Comparison of ENCODE assay signal across 22 cellular contexts in genomic region chr4:9946171-9946570, GRCh38.
DNase-seq lines count a peak whose midpoint lies in the region; ATAC-seq, FAIRE-seq and TF ChIP-seq lines count a peak whose summit lies in the region.
"Had no signal": no experiment of that assay in that cellular context is flagged by ENCODE, and none has a peak within 500 bp of the region (broad histone marks: within the 10 kb centered on the region; RNA-seq: fewer than 3 reads in every experiment).

No MANE protein-coding gene starts in this region.

- POLR2A ChIA-PET in HepG2 (lab: Yijun Ruan, JAX) (no interaction called here), H1 (lab: Charles Lee; ENCODE audit: partially characterized antibody) (no interaction called here)

- no peaks in the 10 kb centered on the region for H3K9me3 ChIP-seq in HepG2 (ENCODE audit: low read length)
- no peaks in the 10 kb centered on the region for H3K9me3 ChIP-seq in right lobe of liver
- H3K9me3 ChIP-seq in H1 (ENCODE audit: insufficient read depth in 2 of 2, low read depth in 1 of 2, low read length in 1 of 2): no peaks in the 10 kb centered on the region
- H3K9me3 ChIP-seq: BLaER1, Caco-2 had no signal

- no peak overlapping the region for H4K8ac ChIP-seq in H1 (ENCODE audit: extremely low read depth, insufficient read depth, low read length)

- H4K20me1 ChIP-seq in HepG2 (ENCODE audit: insufficient read depth, low read length) (peaks cover 4% of the 10 kb centered on the region; the same call in 1 of the 2 replicates), H1 (replicated peaks in 1 of 2; ENCODE audit: control insufficient read depth in 1 of 2, insufficient read depth in 2 of 2, low read length in 2 of 2) (no peaks in the 10 kb centered on the region)
- H4K20me1 ChIP-seq: BLaER1 had no signal

- H3K27ac ChIP-seq in HepG2 (ENCODE audit: extremely low read length, insufficient read depth, low read length): no peak overlapping the region
- H3K27ac ChIP-seq in right lobe of liver: no peak overlapping the region
- no peak overlapping the region for H3K27ac ChIP-seq in H1 (ENCODE audit: low read depth, low read length)
- H3K27ac ChIP-seq: BLaER1, C4-2B, GM23248 had no signal

- intact Hi-C loops in HepG2 (cut with micrococcal nuclease; ENCODE audit: unreplicated experiment): loop anchor here (5.0 kb wide), 1 partner anchor 71 kb away; no protein-coding TSS in a partner anchor
- intact Hi-C loops in right lobe of liver (cut with DNase I): no loop called here

- H3K23me2 ChIP-seq in H1 (ENCODE audit: low read depth, low read length): no peaks in the 10 kb centered on the region

- no peak overlapping the region for H3K9ac ChIP-seq in HepG2 (ENCODE audit: insufficient read depth, low read depth, low read length)
- no peak overlapping the region for H3K9ac ChIP-seq in H1 (replicated peaks in 1 of 4; ENCODE audit: extremely low read depth in 1 of 4, low read depth in 3 of 4, low read length in 3 of 4)
- H3K9ac ChIP-seq: BLaER1, GM23248 had no signal

- no TSS peak for BruUV-seq in HepG2 (replicated peaks; lab: Mats Ljungman, UMichigan)

- no peak overlapping the region for H2BK15ac ChIP-seq in H1 (ENCODE audit: low read length)

- FAIRE-seq in HepG2 (lab: Jason Lieb, UNC) (no peak), H1 (lab: Jason Lieb, UNC) (no peak)
- FAIRE-seq: G401.6, GM12892, GM19239 had no signal

- H3K79me2 ChIP-seq in HepG2 (ENCODE audit: insufficient read depth, low read length): no peaks in the 10 kb centered on the region
- H3K79me2 ChIP-seq in H1 (ENCODE audit: control insufficient read depth in 1 of 2, insufficient read depth in 2 of 2, low read length in 2 of 2): no peaks in the 10 kb centered on the region

- no peak overlapping the region for H3K23ac ChIP-seq in H1 (ENCODE audit: insufficient read length)

- H3K9me3 Mint-ChIP-seq in activated CD8-positive, alpha-beta memory T cell treated with anti-CD3 and anti-CD28 coated beads, Interleukin-2, amount 10 ng/mL, durations not matched to agents 7 days and 5 days (ENCODE audit: low read depth): no peaks in the 10 kb centered on the region
- H3K9me3 Mint-ChIP-seq: CD8-positive, alpha-beta T cell; H9 had no signal

- TF ChIP-seq RAD21 in HepG2 (CRISPR knock-in tag; IDR thresholded peaks at IDR 0.05) (no peak), H1 (IDR thresholded peaks at IDR 0.05 in 1 of 2, conservative IDR thresholded peaks at IDR 0.05 in 1 of 2; ENCODE audit: low read depth in 2 of 2, low read length in 2 of 2) (no peak)

- H3K4me1 ChIP-seq in HepG2 (ENCODE audit: insufficient read depth, low read length) (peaks cover 25% of the 10 kb centered on the region), right lobe of liver (no peaks in the 10 kb centered on the region), H1 (replicated peaks in 1 of 4; ENCODE audit: control insufficient read depth in 3 of 4, insufficient read depth in 4 of 4, low read length in 3 of 4) (peaks cover 0 to 4% (median 0%) of the 10 kb centered on the region in 4 experiments; a peak in 1 of 7 replicates)
- H3K4me1 ChIP-seq: BLaER1, Caco-2 had no signal

- H3K4me3 ChIP-seq in HepG2 (replicated peaks in 1 of 3; ENCODE audit: insufficient read depth in 1 of 3, low read depth in 2 of 3, low read length in 3 of 3): no peak overlapping the region
- no peak overlapping the region for H3K4me3 ChIP-seq in right lobe of liver
- H3K4me3 ChIP-seq in H1 (ENCODE audit: extremely low read depth in 1 of 4, insufficient read depth in 2 of 4, low read depth in 3 of 4, low read length in 4 of 4): no peak overlapping the region
- H3K4me3 ChIP-seq: BLaER1, GM23248 had no signal

- H3K36me3 ChIP-seq in HepG2 (replicated peaks in 1 of 2; ENCODE audit: control insufficient read depth in 1 of 2, insufficient read depth in 2 of 2, low read length in 2 of 2) (peaks cover 16 to 66% of the 10 kb centered on the region in 2 experiments; a peak in 4 of 5 replicates), right lobe of liver (no peaks in the 10 kb centered on the region), H1 (ENCODE audit: control insufficient read depth in 2 of 4, insufficient read depth in 4 of 4, low read length in 3 of 4) (no peaks in the 10 kb centered on the region)
- H3K36me3 ChIP-seq: BLaER1 had no signal

- TF ChIP-seq CTCF in HepG2 (CRISPR knock-in tag; IDR thresholded peaks at IDR 0.05) (no peak), right lobe of liver (IDR thresholded peaks at IDR 0.05) (no peak), H1 (IDR thresholded peaks at IDR 0.05; ENCODE audit: control extremely low read depth in 1 of 3, insufficient read depth in 1 of 3, low read depth in 1 of 3, low read length in 3 of 3) (no peak), GM13976 (IDR thresholded peaks at IDR 0.05; ENCODE audit: borderline replicate concordance, control extremely low read depth, extremely low read depth, insufficient read depth, missing control alignments) (no peak)

- TF ChIP-seq EP300 in HepG2 (IDR thresholded peaks at IDR 0.05; ENCODE audit: low read depth in 2 of 2, low read length in 2 of 2) (no peak), HepG2 (CRISPR knock-in tag; IDR thresholded peaks at IDR 0.05; ENCODE audit: borderline replicate concordance) (no peak), H1 (IDR thresholded peaks at IDR 0.05; ENCODE audit: borderline replicate concordance in 1 of 2, low read depth in 2 of 2, low read length in 2 of 2) (no peak)

- in situ Hi-C loops in HepG2 (cut with HindIII; ENCODE audit: extremely low pct_ligation_motif_present, low pct_unique_long_range_greater_than_20kb): no loop called here
- in situ Hi-C loops in GM13976 (cut with MboI; ENCODE audit: low sequenced_read_pairs, unreplicated experiment): no loop called here

- no peak overlapping the region for H3K14ac ChIP-seq in H1 (ENCODE audit: insufficient read length)

- H2BK12ac ChIP-seq in H1 (ENCODE audit: low read depth, low read length): no peak overlapping the region

- TF ChIP-seq POLR2A in HepG2 (IDR thresholded peaks at IDR 0.05; ENCODE audit: insufficient read depth in 1 of 2, low read depth in 2 of 2, low read length in 2 of 2): no peak
- no peak for TF ChIP-seq POLR2A in right lobe of liver (IDR thresholded peaks at IDR 0.05)
- TF ChIP-seq POLR2A in H1 (IDR thresholded peaks at IDR 0.05; ENCODE audit: control extremely low read depth in 1 of 2, low read depth in 2 of 2, low read length in 2 of 2): no peak

- H3K27me3 ChIP-seq in HepG2 (ENCODE audit: control insufficient read depth in 1 of 2, insufficient read depth in 2 of 2, low read length in 2 of 2) (no peaks in the 10 kb centered on the region), right lobe of liver (no peaks in the 10 kb centered on the region), H1 (replicated peaks in 1 of 4; ENCODE audit: control insufficient read depth in 3 of 4, extremely low read depth in 1 of 4, insufficient read depth in 3 of 4, low read length in 3 of 4) (no peaks in the 10 kb centered on the region)
- H3K27me3 ChIP-seq: BLaER1 had no signal

- no peak overlapping the region for H3K27ac Mint-ChIP-seq in activated CD8-positive, alpha-beta memory T cell treated with anti-CD3 and anti-CD28 coated beads, Interleukin-2, amount 10 ng/mL, durations not matched to agents 7 days and 5 days
- H3K27ac Mint-ChIP-seq: B cell; CD4-positive, CD25-positive, alpha-beta regulatory T cell; CD8-positive, alpha-beta T cell; H9; HFFc6 had no signal

- no peak overlapping the region for H2BK20ac ChIP-seq in H1 (ENCODE audit: low read length)

- no peak overlapping the region for H3K18ac ChIP-seq in H1 (ENCODE audit: extremely low read depth, low read length)

- ATAC-seq in HepG2 (no peak), right lobe of liver (no peak)
- ATAC-seq in activated CD8-positive, alpha-beta memory T cell treated with anti-CD3 and anti-CD28 coated beads, Interleukin-2, amount 10 ng/mL, durations not matched to agents 7 days and 5 days: no peak
- ATAC-seq: CD8-positive, alpha-beta T cell had no signal

- H2AK5ac ChIP-seq in H1 (ENCODE audit: low read depth, low read length): no peak overlapping the region

- CTCF ChIA-PET in HepG2 (lab: Yijun Ruan, JAX; ENCODE audit: low intra/inter-chr PET ratio, low total read pairs) (no interaction called here), H1 (lab: Charles Lee; ENCODE audit: partially characterized antibody) (interaction anchor here (1.4 to 4.2 kb wide), 3 partner anchors 32 to 182 kb away, joined by 6 to 21 read pairs (median 6); no protein-coding TSS in a partner anchor)
- CTCF ChIA-PET in activated CD8-positive, alpha-beta memory T cell treated with anti-CD3 and anti-CD28 coated beads, Interleukin-2, amount 10 ng/mL, durations not matched to agents 7 days and 5 days (lab: Charles Lee): interaction anchor here (1.7 kb wide), 1 partner anchor 70 kb away, joined by 3 read pairs; no protein-coding TSS in a partner anchor

- no peaks in the 10 kb centered on the region for H3K36me3 Mint-ChIP-seq in activated CD8-positive, alpha-beta memory T cell treated with anti-CD3 and anti-CD28 coated beads, Interleukin-2, amount 10 ng/mL, durations not matched to agents 7 days and 5 days
- H3K36me3 Mint-ChIP-seq: CD4-positive, CD25-positive, alpha-beta regulatory T cell; CD8-positive, alpha-beta T cell had no signal

- H2AFZ ChIP-seq in HepG2 (ENCODE audit: low read length) (no peak overlapping the region), H1 (ENCODE audit: low read length) (no peak overlapping the region)
- H2AFZ ChIP-seq: GM23248 had no signal

- H3K27me3 Mint-ChIP-seq in activated CD8-positive, alpha-beta memory T cell treated with anti-CD3 and anti-CD28 coated beads, Interleukin-2, amount 10 ng/mL, durations not matched to agents 7 days and 5 days: no peaks in the 10 kb centered on the region

- WGBS in HepG2 (ENCODE audit: low lambda C conversion rate): 95% methylated on average over 2 of the region's 2 CpGs
- WGBS in right lobe of liver (ENCODE audit: insufficient coverage, low coverage, low lambda C conversion rate, missing lambda C conversion rate): 90% methylated on average over 2 of the region's 2 CpGs
- WGBS in H1 (ENCODE audit: extremely low coverage in 1 of 2, insufficient coverage in 1 of 2, insufficient read length in 1 of 2, insufficient replicate concordance in 2 of 2, low coverage in 1 of 2, low lambda C conversion rate in 2 of 2, missing lambda C conversion rate in 1 of 2), 2 experiments: 82% methylated on average over 2 of the region's 2 CpGs; no CpG with 5 or more reads in 1 of the 2 experiments

- no peak overlapping the region for H4K91ac ChIP-seq in H1 (replicated peaks; ENCODE audit: insufficient read length, low read length)

- H3K4me2 ChIP-seq in HepG2 (ENCODE audit: low read depth, low read length) (no peak overlapping the region), H1 (ENCODE audit: insufficient read depth in 1 of 2, low read depth in 2 of 2, low read length in 2 of 2) (no peak overlapping the region)
- H3K4me2 ChIP-seq: BLaER1 had no signal

- no peak overlapping the region for H3K56ac ChIP-seq in H1 (replicated peaks; ENCODE audit: insufficient read length, low read depth, low read length)

- H3K4me3 Mint-ChIP-seq in activated CD8-positive, alpha-beta memory T cell treated with anti-CD3 and anti-CD28 coated beads, Interleukin-2, amount 10 ng/mL, durations not matched to agents 7 days and 5 days: no peak overlapping the region
- H3K4me3 Mint-ChIP-seq: B cell; CD4-positive, CD25-positive, alpha-beta regulatory T cell; CD8-positive, alpha-beta T cell; H9; HFFc6 had no signal

- no peaks in the 10 kb centered on the region for H3K79me1 ChIP-seq in H1 (ENCODE audit: low read depth, low read length)

- no peak overlapping the region for H2BK5ac ChIP-seq in H1 (ENCODE audit: low read depth, low read length)

- H2BK120ac ChIP-seq in H1 (replicated peaks; ENCODE audit: low read depth, low read length): no peak overlapping the region

- H3K4ac ChIP-seq in H1 (replicated peaks; ENCODE audit: insufficient read length, low read depth, low read length): no peak overlapping the region

- H3K4me1 Mint-ChIP-seq in activated CD8-positive, alpha-beta memory T cell treated with anti-CD3 and anti-CD28 coated beads, Interleukin-2, amount 10 ng/mL, durations not matched to agents 7 days and 5 days: no peaks in the 10 kb centered on the region
- H3K4me1 Mint-ChIP-seq: B cell; CD4-positive, CD25-positive, alpha-beta regulatory T cell had no signal

- DNase-seq in HepG2 (ENCODE audit: low spot score): no peak
- no peak for DNase-seq in right lobe of liver
- peak; percentile 22 for DNase-seq in activated CD8-positive, alpha-beta memory T cell treated with anti-CD3 and anti-CD28 coated beads, Interleukin-2, amount 10 ng/mL, durations not matched to agents 7 days and 5 days
- no peak for DNase-seq in H1 (ENCODE audit: low read depth in 1 of 2, low spot score in 2 of 2)
- peak; percentile 12 for DNase-seq in ureter (ENCODE audit: low spot score)
- no peak for DNase-seq in NCI-H2196 treated with DMSO at 0.1 percent for 48 hours (lab: John Stamatoyannopoulos, UW; ENCODE audit: unreplicated experiment)
- no peak for DNase-seq in GM13976 (ENCODE audit: low spot score)
- no peak for DNase-seq in NCI-H345 treated with DMSO at 0.1 percent for 48 hours (lab: John Stamatoyannopoulos, UW; ENCODE audit: unreplicated experiment)
- DNase-seq: Caco-2; CD4-positive, CD25-positive, alpha-beta regulatory T cell; DMS153; DND-41; GM23248; H9; HFFc6 had no signal

- H4K5ac ChIP-seq in H1 (ENCODE audit: insufficient read length, low read depth, low read length): no peak overlapping the region

Comparison
In these comparisons a context has a peak if more than half of its experiments do, and no peak if none do; other contexts are left out.
1. DNase-seq: peak in activated CD8-positive, alpha-beta memory T cell treated with anti-CD3 and anti-CD28 coated beads, Interleukin-2, amount 10 ng/mL, durations not matched to agents 7 days and 5 days (single experiment) and ureter (single experiment); none in HepG2 (single experiment), right lobe of liver (0 of 3), H1 (0 of 2), NCI-H2196 treated with DMSO at 0.1 percent for 48 hours (single experiment), GM13976 (single experiment) and NCI-H345 treated with DMSO at 0.1 percent for 48 hours (single experiment).
2. Of the 41 proteins assayed by ChIP-seq in both HepG2 and H1: peak only in HepG2: none; only in H1: none; in both: MAFK; in neither: 40.